In genomic region chr10:4656576-4657194, GRCh38 we compare ENCODE assay signal across 8 cellular contexts.
DNase-seq lines count a peak whose midpoint lies in the region; ATAC-seq and TF ChIP-seq lines count a peak whose summit lies in the region.

No MANE protein-coding gene starts in this region.

- ATAC-seq in HG02571 (IDR thresholded peaks at IDR 0.05; ENCODE audit: unreplicated experiment) = no peak
- ATAC-seq in GM19467 (IDR thresholded peaks at IDR 0.05; ENCODE audit: unreplicated experiment) = no peak

- TF ChIP-seq CTCF in GM10266 (IDR thresholded peaks at IDR 0.05; ENCODE audit: control insufficient read depth, insufficient read depth, low read depth, missing control alignments) = peak; percentile 81

- DNase-seq in GM10266 (ENCODE audit: extremely low spot score) (peak; percentile 33), LHCN-M2 (ENCODE audit: low read depth) (peak; percentile 77), SW 1271 (lab: John Stamatoyannopoulos, UW) (peak; percentile 19 to 65), cerebellar cortex (ENCODE audit: low spot score) (peak; percentile 64), left kidney (ENCODE audit: low read depth, low spot score) (peak; percentile 85)
- DNase-seq in stimulated activated CD4-positive, alpha-beta T cell treated with anti-CD3 and anti-CD28 coated beads, TNF-alpha, amount 100 ng/mL, for 24 hours (ENCODE audit: low read depth in 3 of 3) = peak; percentile 23 to 28 (median 27)

Comparison
In these comparisons a context has a peak if more than half of its experiments do, and no peak if none do; other contexts are left out.
1. DNase-seq: peak in every context shown above with its lines; median percentile 85 in left kidney; 77 in LHCN-M2; 64 in cerebellar cortex; 42 in SW 1271; 33 in GM10266; 27 in stimulated activated CD4-positive, alpha-beta T cell treated with anti-CD3 and anti-CD28 coated beads, TNF-alpha, amount 100 ng/mL, for 24 hours.